Comparison of ENCODE assay signal across 4 cellular contexts in the genomic region with DNA sequence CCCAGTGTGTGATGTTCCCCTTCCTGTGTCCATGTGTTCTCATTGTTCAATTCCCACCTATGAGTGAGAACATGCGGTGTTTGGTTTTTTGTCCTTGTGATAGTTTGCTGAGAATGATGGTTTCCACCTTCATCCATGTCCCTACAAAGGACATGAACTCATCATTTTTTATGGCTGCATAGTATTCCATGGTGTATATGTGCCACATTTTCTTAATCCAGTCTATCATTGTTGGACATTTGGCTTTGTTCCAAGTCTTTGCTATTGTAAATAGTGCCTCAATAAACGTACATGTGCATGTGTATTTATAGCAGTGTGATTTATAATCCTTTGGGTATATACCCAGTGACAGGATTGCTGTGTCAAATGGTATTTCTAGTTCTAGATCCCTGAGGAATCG. TPM values are rescaled to one million over a fixed set of nuclear protein-coding genes. Genes with fewer than 3 reads are reported as not detected.
"Had no signal": no experiment of that assay in that cellular context is flagged by ENCODE, and none has a peak within 500 bp of the region (broad histone marks: within the 10 kb centered on the region; RNA-seq: fewer than 3 reads in every experiment).

No MANE protein-coding gene starts in this region.

RNA-seq across cellular contexts. Expression of a gene that starts 7.0 kb away (rescaled TPM):
- total RNA-seq: naive thymus-derived CD8-positive, alpha-beta T cell; natural killer cell; natural killer cell treated with Interleukin-12 subunit alpha and Interleukin-12 subunit beta and Interleukin-15 and Interleukin-18, amount 100 ng/mL, for 72 hours had no signal
- polyA plus RNA-seq: naive thymus-derived CD8-positive, alpha-beta T cell; smooth muscle cell had no signal
